ENCODE assay signal across 8 cellular contexts in genomic region chr13:112416647-112417046, GRCh38.
"Had no signal": no experiment of that assay in that cellular context is flagged by ENCODE, and none has a peak within 500 bp of the region (broad histone marks: within the 10 kb centered on the region; RNA-seq: fewer than 3 reads in every experiment).

No MANE protein-coding gene starts in this region.

- ATAC-seq: HepG2, K562 had no signal

- DNase-seq: IMR-90, KBM-7, KG1 had no signal

- H3K4me3 ChIP-seq: K562 had no signal

- FAIRE-seq: HepG2, HTR-8/SVneo, K562 had no signal

- H3K27ac ChIP-seq: HL-60, KMS-11 had no signal
